11 cellular contexts compared by ENCODE assay signal in genomic region chr11:13261600-13262061, GRCh38. TPM values are rescaled to one million over a fixed set of nuclear protein-coding genes. Genes with fewer than 3 reads are reported as not detected.
DNase-seq lines count a peak whose midpoint lies in the region; ATAC-seq and TF ChIP-seq lines count a peak whose summit lies in the region.
"Had no signal": no experiment of that assay in that cellular context is flagged by ENCODE, and none has a peak within 500 bp of the region (broad histone marks: within the 10 kb centered on the region; RNA-seq: fewer than 3 reads in every experiment).

No MANE protein-coding gene starts in this region.

- ATAC-seq in SK-N-SH treated with all-trans-retinoic acid at 6 μM for 48 hours (peak; percentile 92), Right ventricle myocardium superior (ENCODE audit: poor library complexity) (peak; percentile 84), GM18870 (IDR thresholded peaks at IDR 0.05; ENCODE audit: unreplicated experiment) (no peak)

- H3K27ac ChIP-seq in dorsolateral prefrontal cortex = peak overlapping the region in 6 of 59 donors; percentile 3 to 68 (median 22)

- TF ChIP-seq CTCF in retinal pigment epithelial cell (conservative IDR thresholded peaks at IDR 0.05; ENCODE audit: low read depth, low read length) = no peak
- TF ChIP-seq CTCF in dorsolateral prefrontal cortex (IDR thresholded peaks at IDR 0.05 in 54 of 56, conservative IDR thresholded peaks at IDR 0.05 in 2 of 56; ENCODE audit: low read depth in 1 of 56, partially characterized antibody in 56 of 56) = no peak

- DNase-seq in DMS53 treated with DMSO at 0.1 percent for 48 hours (lab: John Stamatoyannopoulos, UW; ENCODE audit: unreplicated experiment) = peak; percentile 25
- DNase-seq in Right ventricle myocardium superior = no peak
- DNase-seq in retinal pigment epithelial cell (ENCODE audit: low read depth) = peak; percentile 43
- DNase-seq in occipital lobe (lab: John Stamatoyannopoulos, UW) = no peak
- DNase-seq in hippocampal formation (lab: John Stamatoyannopoulos, UW) = no peak
- DNase-seq in dorsolateral prefrontal cortex = no peak
- DNase-seq: activated effector memory CD4-positive, alpha-beta T cell treated with anti-CD3 and anti-CD28 coated beads, Interleukin-2, amount 50 U/mL, for 16 hours; left colon had no signal

- peaks cover 0 to 5% (median 0%) of the 10 kb centered on the region in 45 donors for H3K27me3 ChIP-seq in dorsolateral prefrontal cortex

- H3K4me3 ChIP-seq in retinal pigment epithelial cell (ENCODE audit: low read length) (no peak overlapping the region), dorsolateral prefrontal cortex (no peak overlapping the region)

- intact Hi-C loops in Right ventricle myocardium superior (cut with DNase I) = no loop called here
- intact Hi-C loops in dorsolateral prefrontal cortex (cut with DNase I) = no loop called here

TF ChIP-seq in SK-N-SH treated with all-trans-retinoic acid at 6 μM for 48 hours, 23 proteins besides CTCF, POLR2A, EP300 and RAD21:
- peak; percentile 12; the same call in 1 of the 2 replicates for TF ChIP-seq ISL1 (CRISPR knock-in tag; IDR thresholded peaks at IDR 0.05)
- no peak for TF ChIP-seq TSHZ2 (CRISPR knock-in tag; IDR thresholded peaks at IDR 0.05)

RNA-seq across cellular contexts. Expression of gene BMAL1, which starts 16.0 kb away (rescaled TPM):
- total RNA-seq in Right ventricle myocardium superior (9.8 TPM), occipital lobe (35.9 TPM), dorsolateral prefrontal cortex (100 to 1,000 TPM in 9 of 120 experiments, 10 to 100 TPM in 111; 32.1 to 122 (median 72.5) TPM)
- total RNA-seq: OCI-LY7 had no signal

Comparison
In these comparisons a context has a peak if more than half of its experiments do, and no peak if none do; other contexts are left out.
1. DNase-seq: peak in DMS53 treated with DMSO at 0.1 percent for 48 hours (single experiment) and retinal pigment epithelial cell (single experiment); none in Right ventricle myocardium superior (single experiment), occipital lobe (single experiment), hippocampal formation (0 of 2) and dorsolateral prefrontal cortex (0 of 10).